ENCODE assay signal across 3 cellular contexts in the genomic region with DNA sequence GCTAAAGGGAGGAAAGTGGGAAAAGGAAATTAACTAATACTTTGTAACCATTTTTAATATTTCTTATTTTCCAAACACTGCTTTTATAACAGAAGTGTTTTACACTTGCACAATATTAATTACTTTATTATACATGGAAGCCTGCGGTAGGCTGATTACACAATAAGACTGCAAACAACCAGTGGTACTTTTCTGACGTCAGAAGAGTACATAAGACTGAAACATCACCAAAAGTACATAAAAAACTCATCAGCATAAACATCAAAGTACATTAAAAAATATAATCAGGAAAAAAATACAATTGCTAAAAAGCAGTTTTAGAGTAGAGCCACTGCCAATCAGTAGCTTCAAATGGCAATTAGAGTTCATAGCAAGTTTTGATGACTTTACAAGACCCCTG.
TF ChIP-seq lines count a peak whose summit lies in the region.

No MANE protein-coding gene starts in this region.

TF ChIP-seq in SK-N-SH, 30 proteins besides CTCF, POLR2A, EP300 and RAD21:
- TF ChIP-seq, protein P1, sequence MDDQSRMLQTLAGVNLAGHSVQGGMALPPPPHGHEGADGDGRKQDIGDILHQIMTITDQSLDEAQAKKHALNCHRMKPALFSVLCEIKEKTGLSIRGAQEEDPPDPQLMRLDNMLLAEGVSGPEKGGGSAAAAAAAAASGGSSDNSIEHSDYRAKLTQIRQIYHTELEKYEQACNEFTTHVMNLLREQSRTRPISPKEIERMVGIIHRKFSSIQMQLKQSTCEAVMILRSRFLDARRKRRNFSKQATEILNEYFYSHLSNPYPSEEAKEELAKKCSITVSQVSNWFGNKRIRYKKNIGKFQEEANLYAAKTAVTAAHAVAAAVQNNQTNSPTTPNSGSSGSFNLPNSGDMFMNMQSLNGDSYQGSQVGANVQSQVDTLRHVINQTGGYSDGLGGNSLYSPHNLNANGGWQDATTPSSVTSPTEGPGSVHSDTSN (IDR thresholded peaks at IDR 0.05), result no peak
- TF ChIP-seq GATA2 (CRISPR knock-in tag; IDR thresholded peaks at IDR 0.05) (no peak), SMC3 (IDR thresholded peaks at IDR 0.05; ENCODE audit: low read depth, low read length) (no peak), JUND (IDR thresholded peaks at IDR 0.05) (no peak), TEAD4 (IDR thresholded peaks at IDR 0.05; ENCODE audit: borderline replicate concordance, insufficient read depth) (no peak), RXRA (IDR thresholded peaks at IDR 0.05; ENCODE audit: borderline replicate concordance, low read depth) (no peak), SIN3A (IDR thresholded peaks at IDR 0.05; ENCODE audit: borderline replicate concordance, low read depth, low read length) (no peak), ELF1 (IDR thresholded peaks at IDR 0.05) (no peak), MEF2A (IDR thresholded peaks at IDR 0.05; ENCODE audit: borderline replicate concordance, low read depth) (no peak), FOXJ3 (CRISPR knock-in tag; IDR thresholded peaks at IDR 0.05) (no peak), YY1 (IDR thresholded peaks at IDR 0.05; ENCODE audit: low read depth) (no peak), TAF1 (IDR thresholded peaks at IDR 0.05; ENCODE audit: borderline replicate concordance, low read depth, low read length) (no peak), RFX5 (IDR thresholded peaks at IDR 0.05; ENCODE audit: low read length) (no peak)
- TF ChIP-seq, protein P2, sequence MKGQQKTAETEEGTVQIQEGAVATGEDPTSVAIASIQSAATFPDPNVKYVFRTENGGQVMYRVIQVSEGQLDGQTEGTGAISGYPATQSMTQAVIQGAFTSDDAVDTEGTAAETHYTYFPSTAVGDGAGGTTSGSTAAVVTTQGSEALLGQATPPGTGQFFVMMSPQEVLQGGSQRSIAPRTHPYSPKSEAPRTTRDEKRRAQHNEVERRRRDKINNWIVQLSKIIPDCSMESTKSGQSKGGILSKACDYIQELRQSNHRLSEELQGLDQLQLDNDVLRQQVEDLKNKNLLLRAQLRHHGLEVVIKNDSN (IDR thresholded peaks at IDR 0.05; ENCODE audit: borderline replicate concordance, low read depth), result no peak

TF ChIP-seq in SK-N-SH treated with all-trans-retinoic acid at 6 μM for 48 hours, 23 proteins besides CTCF, POLR2A, EP300 and RAD21:
- TF ChIP-seq ZFP3 (CRISPR knock-in tag; IDR thresholded peaks at IDR 0.05) (no peak), RARB (CRISPR knock-in tag; IDR thresholded peaks at IDR 0.05) (no peak), OSR1 (CRISPR knock-in tag; IDR thresholded peaks at IDR 0.05) (no peak), ZNF70 (CRISPR knock-in tag; IDR thresholded peaks at IDR 0.05) (no peak)
- TF ChIP-seq, protein P3, sequence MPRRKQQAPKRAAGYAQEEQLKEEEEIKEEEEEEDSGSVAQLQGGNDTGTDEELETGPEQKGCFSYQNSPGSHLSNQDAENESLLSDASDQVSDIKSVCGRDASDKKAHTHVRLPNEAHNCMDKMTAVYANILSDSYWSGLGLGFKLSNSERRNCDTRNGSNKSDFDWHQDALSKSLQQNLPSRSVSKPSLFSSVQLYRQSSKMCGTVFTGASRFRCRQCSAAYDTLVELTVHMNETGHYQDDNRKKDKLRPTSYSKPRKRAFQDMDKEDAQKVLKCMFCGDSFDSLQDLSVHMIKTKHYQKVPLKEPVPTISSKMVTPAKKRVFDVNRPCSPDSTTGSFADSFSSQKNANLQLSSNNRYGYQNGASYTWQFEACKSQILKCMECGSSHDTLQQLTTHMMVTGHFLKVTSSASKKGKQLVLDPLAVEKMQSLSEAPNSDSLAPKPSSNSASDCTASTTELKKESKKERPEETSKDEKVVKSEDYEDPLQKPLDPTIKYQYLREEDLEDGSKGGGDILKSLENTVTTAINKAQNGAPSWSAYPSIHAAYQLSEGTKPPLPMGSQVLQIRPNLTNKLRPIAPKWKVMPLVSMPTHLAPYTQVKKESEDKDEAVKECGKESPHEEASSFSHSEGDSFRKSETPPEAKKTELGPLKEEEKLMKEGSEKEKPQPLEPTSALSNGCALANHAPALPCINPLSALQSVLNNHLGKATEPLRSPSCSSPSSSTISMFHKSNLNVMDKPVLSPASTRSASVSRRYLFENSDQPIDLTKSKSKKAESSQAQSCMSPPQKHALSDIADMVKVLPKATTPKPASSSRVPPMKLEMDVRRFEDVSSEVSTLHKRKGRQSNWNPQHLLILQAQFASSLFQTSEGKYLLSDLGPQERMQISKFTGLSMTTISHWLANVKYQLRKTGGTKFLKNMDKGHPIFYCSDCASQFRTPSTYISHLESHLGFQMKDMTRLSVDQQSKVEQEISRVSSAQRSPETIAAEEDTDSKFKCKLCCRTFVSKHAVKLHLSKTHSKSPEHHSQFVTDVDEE (CRISPR knock-in tag; IDR thresholded peaks at IDR 0.05), result no peak

TF ChIP-seq in endothelial cell of umbilical vein, 7 proteins besides CTCF, POLR2A, EP300 and RAD21:
- no peak for TF ChIP-seq JUN (IDR thresholded peaks at IDR 0.05; ENCODE audit: borderline replicate concordance, insufficient read depth, insufficient read length, low read depth)
- TF ChIP-seq, protein P4, sequence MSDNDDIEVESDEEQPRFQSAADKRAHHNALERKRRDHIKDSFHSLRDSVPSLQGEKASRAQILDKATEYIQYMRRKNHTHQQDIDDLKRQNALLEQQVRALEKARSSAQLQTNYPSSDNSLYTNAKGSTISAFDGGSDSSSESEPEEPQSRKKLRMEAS (IDR thresholded peaks at IDR 0.05; ENCODE audit: insufficient read depth, insufficient read length), result no peak
- no peak for TF ChIP-seq GATA2 (IDR thresholded peaks at IDR 0.05; ENCODE audit: insufficient read depth, insufficient read length, low read depth, low read length)
- no peak for TF ChIP-seq FOS (IDR thresholded peaks at IDR 0.05; ENCODE audit: borderline replicate concordance, insufficient read depth, low read length)
- TF ChIP-seq EZH2 (IDR thresholded peaks at IDR 0.05; ENCODE audit: borderline replicate concordance, low read depth, low read length, severe bottlenecking), result no peak
- TF ChIP-seq MYC (IDR thresholded peaks at IDR 0.05; ENCODE audit: low read depth, low read length), result no peak
